2 cellular contexts compared by ENCODE assay signal in genomic region chr9:121317737-121318630, GRCh38.
TF ChIP-seq lines count a peak whose summit lies in the region.

No MANE protein-coding gene starts in this region.

TF ChIP-seq in liver, 16 proteins besides CTCF, POLR2A, EP300 and RAD21:
- TF ChIP-seq SP1 (IDR thresholded peaks at IDR 0.05) (peak; percentile 54), RXRA (IDR thresholded peaks at IDR 0.05) (peak; percentile 34 to 41), HNF4G (IDR thresholded peaks at IDR 0.05) (peak; percentile 63), ZBTB33 (IDR thresholded peaks at IDR 0.05) (no peak), JUND (IDR thresholded peaks at IDR 0.05) (peak; percentile 23 to 36), HNF4A (conservative IDR thresholded peaks at IDR 0.05) (peak; percentile 77 to 85)

TF ChIP-seq in HepG2, 621 proteins besides CTCF, POLR2A, EP300 and RAD21:
- TF ChIP-seq CBFB (CRISPR knock-in tag; IDR thresholded peaks at IDR 0.05) (no peak), CC2D1A (CRISPR knock-in tag; IDR thresholded peaks at IDR 0.05) (no peak), KAT8 (CRISPR knock-in tag; IDR thresholded peaks at IDR 0.05) (no peak), ZNF512 (CRISPR knock-in tag; IDR thresholded peaks at IDR 0.05) (no peak), ZBTB49 (CRISPR knock-in tag; IDR thresholded peaks at IDR 0.05; ENCODE audit: borderline replicate concordance) (no peak), DPF2 (CRISPR knock-in tag; IDR thresholded peaks at IDR 0.05; ENCODE audit: borderline replicate concordance, low read depth) (no peak), SOX6 (IDR thresholded peaks at IDR 0.05) (no peak), SOX6 (CRISPR knock-in tag; IDR thresholded peaks at IDR 0.05) (no peak), ZNF33A (CRISPR knock-in tag; IDR thresholded peaks at IDR 0.05; ENCODE audit: borderline replicate concordance) (no peak), ZMAT3 (CRISPR knock-in tag; conservative IDR thresholded peaks at IDR 0.05) (no peak), EED (CRISPR knock-in tag; IDR thresholded peaks at IDR 0.05) (no peak), BCL3 (CRISPR knock-in tag; IDR thresholded peaks at IDR 0.05) (no peak), DZIP1 (CRISPR knock-in tag; IDR thresholded peaks at IDR 0.05) (no peak)
TF ChIP-seq in HepG2: peak in this region for 0.
